Comparison of ENCODE assay signal across 25 cellular contexts in the genomic region with DNA sequence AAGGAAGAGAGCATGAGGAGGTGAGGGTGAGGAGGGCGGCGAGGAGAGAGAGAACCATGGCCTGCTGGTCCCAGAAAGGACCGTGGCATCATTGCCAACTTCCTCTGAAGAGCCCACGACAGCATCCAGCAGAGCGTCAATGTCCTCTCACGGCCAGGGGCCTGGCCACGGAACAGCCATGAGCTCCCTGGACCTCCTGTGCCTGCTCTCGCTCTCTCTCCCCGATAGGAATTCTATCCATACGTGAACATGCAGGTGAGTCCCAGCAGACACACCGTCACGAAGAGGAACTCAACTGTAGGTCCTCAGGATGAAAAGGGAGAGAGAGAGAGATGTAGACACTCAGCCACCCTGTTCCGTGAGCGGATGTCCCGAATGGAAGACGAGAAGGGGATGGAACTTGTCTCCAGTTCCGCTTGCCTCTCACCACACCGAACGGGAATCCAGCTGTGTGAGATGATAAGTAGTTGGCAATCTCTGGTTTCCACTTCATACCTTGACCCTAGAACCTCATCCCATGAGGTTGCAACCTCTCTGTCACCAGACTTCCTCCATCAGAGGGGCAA.
DNase-seq lines count a peak whose midpoint lies in the region; ATAC-seq and TF ChIP-seq lines count a peak whose summit lies in the region.
"Had no signal": no experiment of that assay in that cellular context is flagged by ENCODE, and none has a peak within 500 bp of the region (broad histone marks: within the 10 kb centered on the region; RNA-seq: fewer than 3 reads in every experiment).

No MANE protein-coding gene starts in this region.

- no peak overlapping the region for H3K27ac ChIP-seq in IMR-90 (ENCODE audit: insufficient read depth, low read length)
- H3K27ac ChIP-seq in prostate gland, result peak overlapping the region; percentile 30 to 48
- peak overlapping the region in 2 of 3 donors; percentile 59 to 84 for H3K27ac ChIP-seq in thyroid gland

- CTCF ChIA-PET in IMR-90 (lab: Yijun Ruan, JAX), result no interaction called here
- CTCF ChIA-PET in activated naive CD4-positive, alpha-beta T cell treated with anti-CD3 and anti-CD28 coated beads, Interleukin-2, amount 10 ng/mL, durations not matched to agents 7 days and 5 days (lab: Charles Lee), result no interaction called here

- H4K5ac ChIP-seq in IMR-90 (ENCODE audit: low read depth, low read length), result no peak overlapping the region

- no peak overlapping the region for H3K27ac Mint-ChIP-seq in endothelial cell (ENCODE audit: unreplicated experiment)
- no peak overlapping the region for H3K27ac Mint-ChIP-seq in activated naive CD4-positive, alpha-beta T cell treated with anti-CD3 and anti-CD28 coated beads, Interleukin-2, amount 10 ng/mL, durations not matched to agents 7 days and 5 days
- H3K27ac Mint-ChIP-seq: activated naive CD8-positive, alpha-beta T cell; CD8-positive, alpha-beta T cell; GM23338; stimulated activated effector memory CD8-positive, alpha-beta T cell treated with anti-CD3 and anti-CD28 coated beads, Interleukin-12 subunit alpha, Interleukin-12 subunit beta, amount 100 ng/mL, for 72 hours; T-cell had no signal

- no peaks in the 10 kb centered on the region for H3K9me3 Mint-ChIP-seq in endothelial cell (ENCODE audit: unreplicated experiment)
- no peaks in the 10 kb centered on the region for H3K9me3 Mint-ChIP-seq in activated naive CD4-positive, alpha-beta T cell treated with anti-CD3 and anti-CD28 coated beads, Interleukin-2, amount 10 ng/mL, durations not matched to agents 7 days and 5 days
- H3K9me3 Mint-ChIP-seq: CD8-positive, alpha-beta T cell; GM23338; neural crest cell; stimulated activated effector memory CD8-positive, alpha-beta T cell treated with anti-CD3 and anti-CD28 coated beads, Interleukin-12 subunit alpha, Interleukin-12 subunit beta, amount 100 ng/mL, for 72 hours; T-cell had no signal

- H3K4me1 Mint-ChIP-seq in endothelial cell (ENCODE audit: unreplicated experiment), result peaks cover 5% of the 10 kb centered on the region
- H3K4me1 Mint-ChIP-seq in activated naive CD4-positive, alpha-beta T cell treated with anti-CD3 and anti-CD28 coated beads, Interleukin-2, amount 10 ng/mL, durations not matched to agents 7 days and 5 days, result no peaks in the 10 kb centered on the region
- H3K4me1 Mint-ChIP-seq: stimulated activated effector memory CD8-positive, alpha-beta T cell treated with anti-CD3 and anti-CD28 coated beads, Interleukin-12 subunit alpha, Interleukin-12 subunit beta, amount 100 ng/mL, for 72 hours; T-cell had no signal

- peaks cover 7% of the 10 kb centered on the region; the same call in 1 of the 2 replicates for H3K9me1 ChIP-seq in IMR-90 (ENCODE audit: insufficient read depth, low read length)

- H3K36me3 Mint-ChIP-seq in endothelial cell (ENCODE audit: low read depth, unreplicated experiment), result peaks cover 7% of the 10 kb centered on the region
- H3K36me3 Mint-ChIP-seq in activated naive CD4-positive, alpha-beta T cell treated with anti-CD3 and anti-CD28 coated beads, Interleukin-2, amount 10 ng/mL, durations not matched to agents 7 days and 5 days, result no peaks in the 10 kb centered on the region
- H3K36me3 Mint-ChIP-seq: activated naive CD8-positive, alpha-beta T cell; CD8-positive, alpha-beta T cell; stimulated activated effector memory CD8-positive, alpha-beta T cell treated with anti-CD3 and anti-CD28 coated beads, Interleukin-12 subunit alpha, Interleukin-12 subunit beta, amount 100 ng/mL, for 72 hours; T-cell had no signal

- H4K20me1 ChIP-seq in IMR-90 (ENCODE audit: insufficient read depth, low read length), result peaks cover 7% of the 10 kb centered on the region

- H3K36me3 ChIP-seq in IMR-90 (ENCODE audit: control insufficient read depth, insufficient read depth, low read length) (peaks cover 64% of the 10 kb centered on the region), prostate gland (peaks cover 3 to 8% of the 10 kb centered on the region in 2 donors), thyroid gland (peaks cover 53 to 69% of the 10 kb centered on the region in 2 donors)

- in situ Hi-C loops in IMR-90 (cut with MboI; ENCODE audit: low sequenced_read_pairs), result no loop called here

- no peak overlapping the region for H3K4me2 ChIP-seq in IMR-90 (ENCODE audit: low read depth, low read length)
- H3K4me2 ChIP-seq: GM23338 had no signal

- no peak overlapping the region for H2BK15ac ChIP-seq in IMR-90 (ENCODE audit: low read depth, low read length)

- no peak overlapping the region for H3K14ac ChIP-seq in IMR-90 (replicated peaks; ENCODE audit: low read depth, low read length)

- peaks cover 6% of the 10 kb centered on the region for H3K27me3 Mint-ChIP-seq in endothelial cell (ENCODE audit: unreplicated experiment)
- no peaks in the 10 kb centered on the region for H3K27me3 Mint-ChIP-seq in activated naive CD4-positive, alpha-beta T cell treated with anti-CD3 and anti-CD28 coated beads, Interleukin-2, amount 10 ng/mL, durations not matched to agents 7 days and 5 days

- no peak overlapping the region for H3K23ac ChIP-seq in IMR-90 (ENCODE audit: low read depth, low read length)

- H3K56ac ChIP-seq in IMR-90 (ENCODE audit: extremely low read depth, insufficient read depth, low read length), result no peak overlapping the region

- H2AK9ac ChIP-seq in IMR-90 (replicated peaks; ENCODE audit: low read depth, low read length, poor library complexity), result peak overlapping the region; percentile 16

- no peak overlapping the region for H2AFZ ChIP-seq in IMR-90 (replicated peaks; ENCODE audit: low read length, poor library complexity)
- H2AFZ ChIP-seq: GM23338 had no signal

- H3K27me3 ChIP-seq in IMR-90 (ENCODE audit: control insufficient read depth, insufficient read depth, low read length), result no peaks in the 10 kb centered on the region
- H3K27me3 ChIP-seq in prostate gland (replicated peaks; ENCODE audit: insufficient read depth), result no peaks in the 10 kb centered on the region
- no peaks in the 10 kb centered on the region for H3K27me3 ChIP-seq in thyroid gland
- H3K27me3 ChIP-seq: BE2C, MG63 had no signal

- H2AK5ac ChIP-seq in IMR-90 (ENCODE audit: low read depth, low read length), result no peak overlapping the region

- no peak overlapping the region for H3K4ac ChIP-seq in IMR-90 (ENCODE audit: low read depth, low read length)

- no peak for ATAC-seq in IMR-90 (ENCODE audit: low read depth)
- ATAC-seq: CD8-positive, alpha-beta T cell; GM23338; stimulated activated effector memory CD8-positive, alpha-beta T cell treated with anti-CD3 and anti-CD28 coated beads, Interleukin-12 subunit alpha, Interleukin-12 subunit beta, amount 100 ng/mL, for 72 hours; T-cell had no signal

- H3K9me3 ChIP-seq in IMR-90 (ENCODE audit: control insufficient read depth, insufficient read depth, low read length) (no peaks in the 10 kb centered on the region), prostate gland (no peaks in the 10 kb centered on the region), thyroid gland (no peaks in the 10 kb centered on the region)
- H3K9me3 ChIP-seq: BE2C, MG63 had no signal

- DNase-seq in IMR-90, result no peak
- DNase-seq in endothelial cell (ENCODE audit: low spot score), result no peak
- no peak for DNase-seq in prostate gland (ENCODE audit: low spot score)
- DNase-seq in thyroid gland, result no peak
- DNase-seq in activated naive CD4-positive, alpha-beta T cell treated with anti-CD3 and anti-CD28 coated beads, Interleukin-2, amount 10 ng/mL, durations not matched to agents 7 days and 5 days, result no peak
- DNase-seq in islet precursor cell, result no peak
- DNase-seq in lower leg skin (ENCODE audit: low spot score in 2 of 2), result no peak
- DNase-seq: activated CD4-positive, alpha-beta T cell treated with anti-CD3 and anti-CD28 coated beads for 48 hours; activated CD8-positive, alpha-beta memory T cell treated with anti-CD3 and anti-CD28 coated beads for 24 hours; activated T-cell treated with anti-CD3 and anti-CD28 coated beads for 4 hours; BE2C; CD8-positive, alpha-beta T cell; central memory CD4-positive, alpha-beta T cell; foreskin fibroblast; KBM-7; mesenchymal stem cell; MG63; NCI-H2081; NCI-H524 treated with DMSO at 0.1 percent for 48 hours; stimulated activated CD4-positive, alpha-beta T cell treated with anti-CD3 and anti-CD28 coated beads, Interleukin-15, amount 100 ng/mL, for 24 hours; T-cell had no signal

- POLR2A ChIA-PET in IMR-90 (lab: Charles Lee; ENCODE audit: unreplicated experiment), result no interaction called here

- no peak overlapping the region for H4K91ac ChIP-seq in IMR-90 (ENCODE audit: insufficient read depth, low read depth, low read length)

- no peak overlapping the region for H2BK5ac ChIP-seq in IMR-90 (ENCODE audit: low read depth, low read length, poor library complexity, severe bottlenecking)

- TF ChIP-seq CTCF in IMR-90 (conservative IDR thresholded peaks at IDR 0.05; ENCODE audit: low read depth, low read length) (no peak), endothelial cell (IDR thresholded peaks at IDR 0.05; ENCODE audit: unreplicated experiment) (no peak), prostate gland (IDR thresholded peaks at IDR 0.05) (no peak), thyroid gland (IDR thresholded peaks at IDR 0.05) (no peak), lower leg skin (IDR thresholded peaks at IDR 0.05) (no peak)

- dilution Hi-C loops in IMR-90 (cut with HindIII; ENCODE audit: low sequenced_read_pairs, unreplicated experiment), result no loop called here

- no peak overlapping the region for H4K8ac ChIP-seq in IMR-90 (ENCODE audit: low read depth in 2 of 2, low read length in 2 of 2)

- H3K4me3 Mint-ChIP-seq in endothelial cell (ENCODE audit: unreplicated experiment), result peak overlapping the region; percentile 21
- H3K4me3 Mint-ChIP-seq in activated naive CD4-positive, alpha-beta T cell treated with anti-CD3 and anti-CD28 coated beads, Interleukin-2, amount 10 ng/mL, durations not matched to agents 7 days and 5 days, result no peak overlapping the region
- H3K4me3 Mint-ChIP-seq: activated naive CD8-positive, alpha-beta T cell; CD8-positive, alpha-beta T cell; GM23338; neural crest cell; stimulated activated effector memory CD8-positive, alpha-beta T cell treated with anti-CD3 and anti-CD28 coated beads, Interleukin-12 subunit alpha, Interleukin-12 subunit beta, amount 100 ng/mL, for 72 hours; T-cell had no signal

- H3K79me1 ChIP-seq in IMR-90 (ENCODE audit: low read depth in 1 of 2, low read length in 2 of 2), result peaks cover 34 to 62% of the 10 kb centered on the region in 2 experiments

- intact Hi-C loops in IMR-90 (cut with micrococcal nuclease), result no loop called here
- intact Hi-C loops in prostate gland (cut with DNase I), result no loop called here
- intact Hi-C loops in thyroid gland (cut with DNase I), result no loop called here
- intact Hi-C loops in lower leg skin (cut with DNase I; ENCODE audit: low total_unique reads), result no loop called here

- H2BK20ac ChIP-seq in IMR-90 (ENCODE audit: low read depth, low read length), result no peak overlapping the region

- TF ChIP-seq POLR2A in IMR-90 (IDR thresholded peaks at IDR 0.05; ENCODE audit: low read depth, low read length), result no peak
- no peak for TF ChIP-seq POLR2A in prostate gland (IDR thresholded peaks at IDR 0.05)
- no peak for TF ChIP-seq POLR2A in thyroid gland (IDR thresholded peaks at IDR 0.05)
- no peak for TF ChIP-seq POLR2A in lower leg skin (IDR thresholded peaks at IDR 0.05)

- H3K4me3 ChIP-seq in IMR-90 (ENCODE audit: insufficient read depth, low read depth, low read length), result no peak overlapping the region
- no peak overlapping the region for H3K4me3 ChIP-seq in prostate gland
- H3K4me3 ChIP-seq in thyroid gland (replicated peaks in 1 of 3), result no peak overlapping the region
- no peak overlapping the region for H3K4me3 ChIP-seq in lower leg skin (ENCODE audit: low read depth, poor library complexity, severe bottlenecking)
- H3K4me3 ChIP-seq: GM23338, MG63 had no signal

- TF ChIP-seq RAD21 in IMR-90 (IDR thresholded peaks at IDR 0.05; ENCODE audit: low read length), result no peak

- H3K9ac ChIP-seq in IMR-90 (ENCODE audit: low read depth, low read length), result no peak overlapping the region

- H2BK120ac ChIP-seq in IMR-90 (ENCODE audit: low read depth, low read length), result no peak overlapping the region

- H3K4me1 ChIP-seq in IMR-90 (ENCODE audit: control insufficient read depth, insufficient read depth, low read length) (peaks cover 8% of the 10 kb centered on the region), prostate gland (replicated peaks) (no peaks in the 10 kb centered on the region), thyroid gland (peaks cover 55 to 64% of the 10 kb centered on the region in 2 donors)
- H3K4me1 ChIP-seq: BE2C had no signal

- H3K18ac ChIP-seq in IMR-90 (ENCODE audit: low read depth, low read length), result no peak overlapping the region

- WGBS in IMR-90 (ENCODE audit: extremely low coverage in 2 of 2, insufficient read length in 1 of 2), 2 experiments, result 92% methylated on average over 5 of the region's 19 CpGs; no CpG with 5 or more reads in 1 of the 2 experiments
- 81% methylated on average over 19 of the region's 19 CpGs for WGBS in prostate gland
- WGBS in thyroid gland, 2 donors, result 92% methylated on average over 19 of the region's 19 CpGs
- WGBS in lower leg skin, 2 donors, result 86 to 88% methylated on average over 19 of the region's 19 CpGs

- no TSS peak for BruUV-seq in IMR-90 (replicated peaks; lab: Mats Ljungman, UMichigan)
